1 cellular context compared by ENCODE assay signal in genomic region chr12:109286652-109287051, GRCh38.
TF ChIP-seq lines count a peak whose summit lies in the region.

No MANE protein-coding gene starts in this region.

TF ChIP-seq in HepG2, 621 proteins besides CTCF, POLR2A, EP300 and RAD21:
- TF ChIP-seq ZFP36 (IDR thresholded peaks at IDR 0.05; ENCODE audit: borderline replicate concordance, low read depth, low read length, partially characterized antibody), result peak; percentile 45
- no peak for TF ChIP-seq ZNF180 (CRISPR knock-in tag; IDR thresholded peaks at IDR 0.05; ENCODE audit: borderline replicate concordance, low read depth)
